ENCODE assay signal across 20 cellular contexts in the genomic region with DNA sequence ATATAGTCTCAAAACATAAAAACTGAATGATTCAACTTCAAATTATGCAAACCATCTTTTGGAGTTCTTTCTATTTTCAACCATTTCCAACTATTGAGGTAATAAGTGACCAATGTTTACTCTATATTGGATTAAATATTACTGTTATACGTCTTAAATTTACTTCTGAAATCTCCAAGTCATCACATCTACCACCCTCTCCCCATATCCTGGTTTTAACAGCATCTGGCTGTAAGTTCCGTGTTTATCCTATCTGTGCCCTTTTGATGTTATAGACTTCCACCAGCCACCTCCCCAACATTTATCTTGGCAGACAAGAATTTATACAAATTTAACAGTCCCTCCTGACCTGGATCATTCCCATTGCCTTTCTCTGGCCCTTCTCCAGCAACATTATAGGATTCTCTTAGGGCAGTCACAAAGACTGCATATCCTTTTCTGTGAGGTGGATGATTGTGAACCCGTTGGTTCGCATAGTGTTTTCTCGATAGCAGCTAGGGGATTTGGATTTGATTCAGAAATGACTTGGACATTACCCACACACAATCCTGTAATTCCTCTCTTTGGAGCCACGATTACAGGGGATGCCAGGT.
"Had no signal": no experiment of that assay in that cellular context is flagged by ENCODE, and none has a peak within 500 bp of the region (broad histone marks: within the 10 kb centered on the region; RNA-seq: fewer than 3 reads in every experiment).

No MANE protein-coding gene starts in this region.

- H3K4me3 Mint-ChIP-seq: dendritic cell treated with granulocyte-macrophage colony-stimulating factor and Interleukin-4, amounts not matched to agents 40 ng/mL and 50 ng/mL, for 4 days; endodermal cell; naive thymus-derived CD4-positive, alpha-beta T cell had no signal

- FAIRE-seq: endothelial cell of umbilical vein, islet of Langerhans had no signal

- H3K4me3 ChIP-seq: heart left ventricle, skin epidermis, suprapubic skin, tibial artery, upper lobe of left lung, uterus had no signal

- ATAC-seq: heart left ventricle; naive thymus-derived CD4-positive, alpha-beta T cell; sciatic nerve had no signal

- H3K27me3 Mint-ChIP-seq: dendritic cell treated with granulocyte-macrophage colony-stimulating factor and Interleukin-4, amounts not matched to agents 40 ng/mL and 50 ng/mL, for 4 days; naive thymus-derived CD4-positive, alpha-beta T cell had no signal

- H3K27ac Mint-ChIP-seq: dendritic cell treated with granulocyte-macrophage colony-stimulating factor and Interleukin-4, amounts not matched to agents 40 ng/mL and 50 ng/mL, for 4 days; endodermal cell; naive thymus-derived CD4-positive, alpha-beta T cell had no signal

- H3K27ac ChIP-seq: heart left ventricle, neutrophil, skin epidermis, suprapubic skin, tibial artery, upper lobe of left lung, uterus had no signal

- H3K36me3 ChIP-seq: heart left ventricle, neutrophil, suprapubic skin, tibial artery, upper lobe of left lung, uterus had no signal

- H3K9me3 ChIP-seq: neutrophil, suprapubic skin, tibial artery, upper lobe of left lung, uterus had no signal

- H3K4me1 ChIP-seq: heart left ventricle, suprapubic skin, upper lobe of left lung, uterus had no signal

- DNase-seq: effector CD4-positive, alpha-beta T cell; endodermal cell; erythroblast; foreskin melanocyte; heart left ventricle; hippocampal formation; kidney glomerular epithelial cell; naive thymus-derived CD4-positive, alpha-beta T cell; stimulated activated CD4-positive, alpha-beta T cell treated with anti-CD3 and anti-CD28 coated beads, Interleukin-2, amount 100 ng/mL, for 24 hours; stimulated activated naive CD4-positive, alpha-beta T cell treated with Interleukin-2 at 50 U/mL for 16 hours; tibial artery; upper lobe of left lung; uterus had no signal

- H3K27me3 ChIP-seq: heart left ventricle, neutrophil, suprapubic skin, tibial artery, upper lobe of left lung, uterus had no signal
